ENCODE assay signal across 21 cellular contexts in genomic region chr17:6021011-6021400, GRCh38.
"Had no signal": no experiment of that assay in that cellular context is flagged by ENCODE, and none has a peak within 500 bp of the region (broad histone marks: within the 10 kb centered on the region; RNA-seq: fewer than 3 reads in every experiment).

No MANE protein-coding gene starts in this region.

- H3K4me3 Mint-ChIP-seq: naive thymus-derived CD4-positive, alpha-beta T cell; nephron progenitor cell; type B pancreatic cell had no signal

- DNase-seq: cerebellar nuclear complex; dermis blood vessel endothelial cell; erythroblast; gastrocnemius medialis; heart right ventricle; hypothalamus; islet precursor cell; left lung; lower lobe of right lung; mesenchymal stem cell; midbrain; naive thymus-derived CD4-positive, alpha-beta T cell; nephron progenitor cell; retina; right lobe of liver; small intestine; stimulated activated CD4-positive, alpha-beta T cell treated with anti-CD3 and anti-CD28 coated beads, Interleukin-12 subunit alpha, Interleukin-12 subunit beta, amount 100 ng/mL, for 4 hours; stimulated activated naive CD4-positive, alpha-beta T cell had no signal

- ATAC-seq: gastrocnemius medialis; heart right ventricle; left lung; lower lobe of right lung; naive thymus-derived CD4-positive, alpha-beta T cell; right lobe of liver had no signal

- H3K36me3 ChIP-seq: gastrocnemius medialis, heart right ventricle, left lung, lower lobe of right lung, prostate gland, right lobe of liver had no signal

- H3K9me3 ChIP-seq: gastrocnemius medialis, heart right ventricle, left lung, lower lobe of right lung, prostate gland, right lobe of liver had no signal

- H3K27ac Mint-ChIP-seq: naive thymus-derived CD4-positive, alpha-beta T cell; nephron progenitor cell; type B pancreatic cell had no signal

- H2AFZ ChIP-seq: parathyroid adenoma had no signal

- H3K27me3 ChIP-seq: right lobe of liver had no signal

- H3K4me1 ChIP-seq: gastrocnemius medialis, heart right ventricle, left lung, lower lobe of right lung, parathyroid adenoma, prostate gland, right lobe of liver had no signal

- H3K9ac ChIP-seq: parathyroid adenoma had no signal

- H3K36me3 Mint-ChIP-seq: naive thymus-derived CD4-positive, alpha-beta T cell; type B pancreatic cell had no signal

- H3K4me3 ChIP-seq: gastrocnemius medialis, heart right ventricle, left lung, lower lobe of right lung, prostate gland, right lobe of liver had no signal

- H3K4me1 Mint-ChIP-seq: naive thymus-derived CD4-positive, alpha-beta T cell had no signal

- H3K9me3 Mint-ChIP-seq: nephron progenitor cell, type B pancreatic cell had no signal

- H3K27ac ChIP-seq: gastrocnemius medialis, heart right ventricle, left lung, lower lobe of right lung, parathyroid adenoma, prostate gland, right lobe of liver had no signal

- H3K79me2 ChIP-seq: parathyroid adenoma had no signal
